10 cellular contexts compared by ENCODE assay signal in genomic region chr2:23636412-23636811, GRCh38.
DNase-seq lines count a peak whose midpoint lies in the region; ATAC-seq and TF ChIP-seq lines count a peak whose summit lies in the region.
"Had no signal": no experiment of that assay in that cellular context is flagged by ENCODE, and none has a peak within 500 bp of the region (broad histone marks: within the 10 kb centered on the region; RNA-seq: fewer than 3 reads in every experiment).

No MANE protein-coding gene starts in this region.

- H3K9me3 ChIP-seq in Caco-2: no peaks in the 10 kb centered on the region
- no peaks in the 10 kb centered on the region for H3K9me3 ChIP-seq in muscle layer of colon (ENCODE audit: low read length)
- H3K9me3 ChIP-seq: HAP-1 had no signal

- H3K9me3 Mint-ChIP-seq in Caco-2 (ENCODE audit: unreplicated experiment): no peaks in the 10 kb centered on the region

- H3K4me3 Mint-ChIP-seq in Caco-2 (ENCODE audit: unreplicated experiment): no peak overlapping the region

- H3K36me3 Mint-ChIP-seq in Caco-2 (ENCODE audit: insufficient read depth, unreplicated experiment): peaks cover 6% of the 10 kb centered on the region

- H3K27me3 ChIP-seq in Caco-2 (replicated peaks; ENCODE audit: control insufficient read depth, insufficient read depth, low read length) (no peaks in the 10 kb centered on the region), muscle layer of colon (ENCODE audit: control insufficient read depth in 1 of 2, insufficient read depth in 2 of 2, low read length in 2 of 2) (no peaks in the 10 kb centered on the region)

- no peaks in the 10 kb centered on the region for H3K27me3 Mint-ChIP-seq in Caco-2 (ENCODE audit: insufficient read depth, unreplicated experiment)

- no TSS peak for BruUV-seq in Caco-2 (replicated peaks; lab: Mats Ljungman, UMichigan)

- H3K4me1 ChIP-seq in Caco-2 (no peaks in the 10 kb centered on the region), muscle layer of colon (ENCODE audit: insufficient read depth, low read length) (peaks cover 17% of the 10 kb centered on the region)
- H3K4me1 ChIP-seq: HAP-1 had no signal

- peak; percentile 27 to 52 for DNase-seq in Caco-2
- peak; percentile 9 for DNase-seq in MV-4-11 (lab: John Stamatoyannopoulos, UW)
- DNase-seq in epithelial cell of proximal tubule (ENCODE audit: low read depth): no peak
- DNase-seq in NCI-H226: no peak
- no peak for DNase-seq in DMS79 (lab: John Stamatoyannopoulos, UW)
- DNase-seq in NCI-H774 (lab: John Stamatoyannopoulos, UW): no peak
- DNase-seq: central memory CD4-positive, alpha-beta T cell had no signal

- POLR2A ChIA-PET in Caco-2 (lab: Charles Lee): no interaction called here

- H3K36me3 ChIP-seq in Caco-2 (ENCODE audit: control insufficient read depth, insufficient read depth, low read length) (no peaks in the 10 kb centered on the region), muscle layer of colon (ENCODE audit: insufficient read depth, low read length) (peaks cover 10% of the 10 kb centered on the region)
- H3K36me3 ChIP-seq: HAP-1 had no signal

- H3K4me1 Mint-ChIP-seq in Caco-2 (ENCODE audit: low read depth, unreplicated experiment): no peaks in the 10 kb centered on the region

- ATAC-seq in GM18861 (IDR thresholded peaks at IDR 0.05; ENCODE audit: unreplicated experiment): no peak

- H3K4me3 ChIP-seq in Caco-2 (ENCODE audit: low read depth, low read length): no peak overlapping the region
- H3K4me3 ChIP-seq in epithelial cell of proximal tubule (ENCODE audit: low read depth, low read length): no peak overlapping the region
- H3K4me3 ChIP-seq in muscle layer of colon (ENCODE audit: low read depth in 1 of 2, low read length in 2 of 2): no peak overlapping the region
- H3K4me3 ChIP-seq: HAP-1 had no signal

- CTCF ChIA-PET in Caco-2 (lab: Charles Lee): interaction anchor here (0.5 to 1.0 kb wide), 2 partner anchors 12 to 133 kb away, joined by 3 to 4 read pairs; no protein-coding TSS in a partner anchor

- peak overlapping the region; percentile 13 for H3K27ac ChIP-seq in muscle layer of colon (ENCODE audit: low read depth, low read length)

- H3K9ac ChIP-seq in muscle layer of colon (ENCODE audit: low read length): no peak overlapping the region

- intact Hi-C loops in Caco-2 (cut with micrococcal nuclease; ENCODE audit: unreplicated experiment): loop anchor here (5.0 kb wide), 1 partner anchor 126 kb away; no protein-coding TSS in a partner anchor

- H3K27ac Mint-ChIP-seq in Caco-2 (ENCODE audit: unreplicated experiment): no peak overlapping the region

- TF ChIP-seq CTCF in Caco-2 (IDR thresholded peaks at IDR 0.05; ENCODE audit: insufficient read depth in 1 of 2, low read depth in 1 of 2, low read length in 1 of 2, severe bottlenecking in 1 of 2, unreplicated experiment in 1 of 2) (peak in 1 of 2 experiments; percentile 24), epithelial cell of proximal tubule (conservative IDR thresholded peaks at IDR 0.05; ENCODE audit: low read depth, low read length) (peak; percentile 50)

Comparison
In these comparisons a context has a peak if more than half of its experiments do, and no peak if none do; other contexts are left out.
1. DNase-seq: peak in Caco-2 (2 of 2) and MV-4-11 (single experiment); none in epithelial cell of proximal tubule (single experiment), NCI-H226 (single experiment), DMS79 (single experiment) and NCI-H774 (single experiment).